ENCODE assay signal across 8 cellular contexts in genomic region chr1:244652699-244653438, GRCh38. TPM values are rescaled to one million over a fixed set of nuclear protein-coding genes. Genes with fewer than 3 reads are reported as not detected.
DNase-seq lines count a peak whose midpoint lies in the region; ATAC-seq and TF ChIP-seq lines count a peak whose summit lies in the region.

TSS of gene DESI2 (plus strand) at chr1:244653126. CDS start at chr1:244653314, 188 bp downstream.

- H3K4me3 Mint-ChIP-seq in CD4-positive, alpha-beta memory T cell = peak within 1 kb of the TSS; percentile 80 to 91 (median 86)

- H3K4me1 Mint-ChIP-seq in CD4-positive, alpha-beta memory T cell = peaks cover 21 to 24% (median 22%) of the 10 kb centered on the region in 4 donors

- CTCF ChIA-PET in CD4-positive, alpha-beta memory T cell (lab: Charles Lee; ENCODE audit: partially characterized antibody) = interaction anchor here (0.9 to 2.2 kb wide), 6 partner anchors 24 to 390 kb away, joined by 3 to 10 read pairs (median 6); no protein-coding TSS in a partner anchor

- intact Hi-C loops in CD4-positive, alpha-beta memory T cell (cut with micrococcal nuclease) = loop anchor here (1.0 to 2.0 kb wide), 9 partner anchors 50 to 1398 kb away; partner anchors contain the start of genes AKT3, CEP170, COX20 and HNRNPU

- peak; percentile 95 for ATAC-seq in GM19438 (IDR thresholded peaks at IDR 0.05; ENCODE audit: low read depth, unreplicated experiment)
- ATAC-seq in HG03575 (IDR thresholded peaks at IDR 0.05; ENCODE audit: extremely low read depth, insufficient number of reproducible peaks, low FRiP score, unreplicated experiment) = peak; percentile 98

- peaks cover 43% of the 10 kb centered on the region for H3K4me1 ChIP-seq in CD4-positive, alpha-beta memory T cell (ENCODE audit: insufficient read depth, low read length)
- peaks cover 0 to 25% (median 10%) of the 10 kb centered on the region in 4 donors for H3K4me1 ChIP-seq in liver (ENCODE audit: control insufficient read depth in 4 of 4, insufficient read depth in 4 of 4, low read length in 3 of 4)

- H3K36me3 ChIP-seq in CD4-positive, alpha-beta memory T cell (ENCODE audit: insufficient read depth, low read length) = no peaks in the 10 kb centered on the region
- H3K36me3 ChIP-seq in liver (ENCODE audit: control insufficient read depth in 4 of 4, insufficient read depth in 3 of 4, low read depth in 1 of 4, low read length in 3 of 4) = no peaks in the 10 kb centered on the region

- H3K9me3 ChIP-seq in CD4-positive, alpha-beta memory T cell (ENCODE audit: control insufficient read depth in 1 of 2, low read length in 2 of 2) = no peaks in the 10 kb centered on the region
- no peaks in the 10 kb centered on the region for H3K9me3 ChIP-seq in liver (ENCODE audit: control insufficient read depth in 4 of 4, low read length in 3 of 4)

- H3K4me3 ChIP-seq in CD4-positive, alpha-beta memory T cell (ENCODE audit: low read length in 2 of 2) = peak within 1 kb of the TSS; percentile 61 to 73
- peak within 1 kb of the TSS; percentile 89 to 94 (median 93) for H3K4me3 ChIP-seq in liver (ENCODE audit: low read depth in 1 of 3, low read length in 3 of 3)

- TF ChIP-seq RAD21 in liver (IDR thresholded peaks at IDR 0.05) = peak; percentile 12 to 37

- H3K27ac ChIP-seq in CD4-positive, alpha-beta memory T cell (ENCODE audit: low read depth, low read length) = peak within 1 kb of the TSS; percentile 89
- peak within 1 kb of the TSS; percentile 86 to 88 for H3K27ac ChIP-seq in liver (ENCODE audit: low read depth in 1 of 2, low read length in 2 of 2)

- H3K9ac ChIP-seq in liver (ENCODE audit: low read depth in 1 of 2, low read length in 2 of 2) = peak within 1 kb of the TSS; percentile 94 to 95

- POLR2A ChIA-PET in CD4-positive, alpha-beta memory T cell (lab: Charles Lee; ENCODE audit: partially characterized antibody) = interaction anchor here (0.5 to 3.4 kb wide), 10 partner anchors 9 to 1399 kb away, joined by 3 to 45 read pairs (median 4); partner anchors contain the start of genes CATSPERE, CEP170, COX20 and HNRNPU

- H3K27ac Mint-ChIP-seq in CD4-positive, alpha-beta memory T cell = peak within 1 kb of the TSS; percentile 43 to 95 (median 93)

- DNase-seq in CD4-positive, alpha-beta memory T cell = peak; percentile 97 to 100 (median 99)
- peak; percentile 100 for DNase-seq in NCI-H82 (lab: John Stamatoyannopoulos, UW)
- peak; percentile 95 to 96 for DNase-seq in activated CD4-positive, alpha-beta T cell treated with anti-CD3 and anti-CD28 coated beads, Interleukin-2, amount 50 U/mL, for 48 hours
- peak; percentile 99 to 100 for DNase-seq in dermis microvascular lymphatic vessel endothelial cell (ENCODE audit: low read depth in 2 of 2)
- peak; percentile 98 for DNase-seq in stimulated activated CD4-positive, alpha-beta T cell treated with anti-CD3 and anti-CD28 coated beads, Interleukin-4, amount 100 ng/mL, for 24 hours

- H3K27me3 Mint-ChIP-seq in CD4-positive, alpha-beta memory T cell = no peaks in the 10 kb centered on the region

- H3K9me3 Mint-ChIP-seq in CD4-positive, alpha-beta memory T cell = no peaks in the 10 kb centered on the region

- H3K36me3 Mint-ChIP-seq in CD4-positive, alpha-beta memory T cell = peaks cover 9% of the 10 kb centered on the region in 2 donors

- H3K27me3 ChIP-seq in CD4-positive, alpha-beta memory T cell (ENCODE audit: insufficient read depth, low read length) = no peaks in the 10 kb centered on the region
- H3K27me3 ChIP-seq in liver (ENCODE audit: control insufficient read depth in 4 of 4, insufficient read depth in 4 of 4, low read length in 3 of 4) = no peaks in the 10 kb centered on the region

- TF ChIP-seq CTCF in liver (IDR thresholded peaks at IDR 0.05; ENCODE audit: low read depth, low read length, missing input control) = peak; percentile 21

- under 1% methylated on average over 77 of the region's 77 CpGs for WGBS in liver

TF ChIP-seq in liver, 16 proteins besides CTCF, POLR2A, EP300 and RAD21:
- TF ChIP-seq YY1 (IDR thresholded peaks at IDR 0.05) (peak; percentile 98), SP1 (IDR thresholded peaks at IDR 0.05) (peak; percentile 86), FOXA2 (IDR thresholded peaks at IDR 0.05) (no peak), GABPA (IDR thresholded peaks at IDR 0.05 in 1 of 2, conservative IDR thresholded peaks at IDR 0.05 in 1 of 2) (peak in 1 of 2 donors; percentile 81), HNF4G (IDR thresholded peaks at IDR 0.05) (no peak), FOXA1 (IDR thresholded peaks at IDR 0.05) (no peak), REST (IDR thresholded peaks at IDR 0.05) (peak; percentile 77), NR2F2 (IDR thresholded peaks at IDR 0.05) (no peak), TAF1 (conservative IDR thresholded peaks at IDR 0.05) (peak; percentile 28), ATF3 (IDR thresholded peaks at IDR 0.05) (no peak), RXRA (IDR thresholded peaks at IDR 0.05) (peak; percentile 22 to 46), ZBTB33 (IDR thresholded peaks at IDR 0.05) (peak; percentile 91), JUND (IDR thresholded peaks at IDR 0.05) (no peak), HNF4A (conservative IDR thresholded peaks at IDR 0.05) (peak; percentile 12 to 20), EGR1 (IDR thresholded peaks at IDR 0.05; ENCODE audit: low read depth in 2 of 2) (peak in 1 of 2 donors; percentile 17), MAX (IDR thresholded peaks at IDR 0.05) (peak; percentile 75)

RNA-seq across cellular contexts. Expression of gene DESI2, which starts in this region (rescaled TPM):
- total RNA-seq in CD4-positive, alpha-beta memory T cell = 10 to 100 TPM; 21.1 to 22.8 TPM
- 10 to 100 TPM; 13.0 to 16.7 TPM for polyA plus RNA-seq in CD4-positive, alpha-beta memory T cell
- total RNA-seq in dermis microvascular lymphatic vessel endothelial cell (43.9 and 45.3 TPM in 2 replicates), liver (10 to 100 TPM; 14.4 to 14.6 TPM)
- 1 to 10 TPM; 5.7 to 8.9 TPM for polyA plus RNA-seq in liver

Comparison
In these comparisons a context has a peak if more than half of its experiments do, and no peak if none do; other contexts are left out.
1. Peak in every context shown above with its lines: DNase-seq, ATAC-seq, H3K4me3 ChIP-seq and H3K27ac ChIP-seq.